In the genomic region with DNA sequence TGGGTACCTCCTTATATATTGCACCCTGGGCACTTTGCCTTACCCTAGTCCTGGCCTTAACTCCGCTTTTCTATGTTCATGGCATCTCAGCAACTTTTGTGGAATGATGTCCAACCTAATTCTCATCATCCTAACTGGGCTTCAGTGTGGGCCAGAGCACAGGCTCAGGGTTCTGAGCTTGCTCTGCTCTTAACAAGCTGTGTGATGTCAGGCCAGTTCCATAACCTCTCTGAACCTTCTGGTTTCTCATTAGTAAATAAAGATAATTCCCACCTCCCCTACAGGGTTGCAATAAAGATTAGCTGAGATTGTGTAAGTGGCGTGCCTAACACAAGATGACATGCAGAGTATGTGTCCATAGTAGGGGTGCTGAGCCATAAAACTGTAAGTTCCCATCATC, we compare ENCODE assay signal across 1 cellular context.
TF ChIP-seq lines count a peak whose summit lies in the region.

No MANE protein-coding gene starts in this region.

TF ChIP-seq in SK-N-SH treated with all-trans-retinoic acid at 6 μM for 48 hours, 23 proteins besides CTCF, POLR2A, EP300 and RAD21 (continued from another document):
- TF ChIP-seq, protein P1, sequence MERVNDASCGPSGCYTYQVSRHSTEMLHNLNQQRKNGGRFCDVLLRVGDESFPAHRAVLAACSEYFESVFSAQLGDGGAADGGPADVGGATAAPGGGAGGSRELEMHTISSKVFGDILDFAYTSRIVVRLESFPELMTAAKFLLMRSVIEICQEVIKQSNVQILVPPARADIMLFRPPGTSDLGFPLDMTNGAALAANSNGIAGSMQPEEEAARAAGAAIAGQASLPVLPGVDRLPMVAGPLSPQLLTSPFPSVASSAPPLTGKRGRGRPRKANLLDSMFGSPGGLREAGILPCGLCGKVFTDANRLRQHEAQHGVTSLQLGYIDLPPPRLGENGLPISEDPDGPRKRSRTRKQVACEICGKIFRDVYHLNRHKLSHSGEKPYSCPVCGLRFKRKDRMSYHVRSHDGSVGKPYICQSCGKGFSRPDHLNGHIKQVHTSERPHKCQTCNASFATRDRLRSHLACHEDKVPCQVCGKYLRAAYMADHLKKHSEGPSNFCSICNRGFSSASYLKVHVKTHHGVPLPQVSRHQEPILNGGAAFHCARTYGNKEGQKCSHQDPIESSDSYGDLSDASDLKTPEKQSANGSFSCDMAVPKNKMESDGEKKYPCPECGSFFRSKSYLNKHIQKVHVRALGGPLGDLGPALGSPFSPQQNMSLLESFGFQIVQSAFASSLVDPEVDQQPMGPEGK (CRISPR knock-in tag; IDR thresholded peaks at IDR 0.05; ENCODE audit: borderline replicate concordance): no peak
- TF ChIP-seq ZNF565 (CRISPR knock-in tag; conservative IDR thresholded peaks at IDR 0.05; ENCODE audit: low read depth): no peak
- TF ChIP-seq, protein P2, sequence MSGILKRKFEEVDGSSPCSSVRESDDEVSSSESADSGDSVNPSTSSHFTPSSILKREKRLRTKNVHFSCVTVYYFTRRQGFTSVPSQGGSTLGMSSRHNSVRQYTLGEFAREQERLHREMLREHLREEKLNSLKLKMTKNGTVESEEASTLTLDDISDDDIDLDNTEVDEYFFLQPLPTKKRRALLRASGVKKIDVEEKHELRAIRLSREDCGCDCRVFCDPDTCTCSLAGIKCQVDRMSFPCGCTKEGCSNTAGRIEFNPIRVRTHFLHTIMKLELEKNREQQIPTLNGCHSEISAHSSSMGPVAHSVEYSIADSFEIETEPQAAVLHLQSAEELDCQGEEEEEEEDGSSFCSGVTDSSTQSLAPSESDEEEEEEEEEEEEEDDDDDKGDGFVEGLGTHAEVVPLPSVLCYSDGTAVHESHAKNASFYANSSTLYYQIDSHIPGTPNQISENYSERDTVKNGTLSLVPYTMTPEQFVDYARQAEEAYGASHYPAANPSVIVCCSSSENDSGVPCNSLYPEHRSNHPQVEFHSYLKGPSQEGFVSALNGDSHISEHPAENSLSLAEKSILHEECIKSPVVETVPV (CRISPR knock-in tag; IDR thresholded peaks at IDR 0.05): no peak
- TF ChIP-seq, protein P3, sequence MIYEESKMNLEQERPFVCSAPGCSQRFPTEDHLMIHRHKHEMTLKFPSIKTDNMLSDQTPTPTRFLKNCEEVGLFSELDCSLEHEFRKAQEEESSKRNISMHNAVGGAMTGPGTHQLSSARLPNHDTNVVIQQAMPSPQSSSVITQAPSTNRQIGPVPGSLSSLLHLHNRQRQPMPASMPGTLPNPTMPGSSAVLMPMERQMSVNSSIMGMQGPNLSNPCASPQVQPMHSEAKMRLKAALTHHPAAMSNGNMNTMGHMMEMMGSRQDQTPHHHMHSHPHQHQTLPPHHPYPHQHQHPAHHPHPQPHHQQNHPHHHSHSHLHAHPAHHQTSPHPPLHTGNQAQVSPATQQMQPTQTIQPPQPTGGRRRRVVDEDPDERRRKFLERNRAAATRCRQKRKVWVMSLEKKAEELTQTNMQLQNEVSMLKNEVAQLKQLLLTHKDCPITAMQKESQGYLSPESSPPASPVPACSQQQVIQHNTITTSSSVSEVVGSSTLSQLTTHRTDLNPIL (CRISPR knock-in tag; IDR thresholded peaks at IDR 0.05; ENCODE audit: low read depth): no peak
TF ChIP-seq in SK-N-SH treated with all-trans-retinoic acid at 6 μM for 48 hours: peak in this region for 0.
